In the genomic region with DNA sequence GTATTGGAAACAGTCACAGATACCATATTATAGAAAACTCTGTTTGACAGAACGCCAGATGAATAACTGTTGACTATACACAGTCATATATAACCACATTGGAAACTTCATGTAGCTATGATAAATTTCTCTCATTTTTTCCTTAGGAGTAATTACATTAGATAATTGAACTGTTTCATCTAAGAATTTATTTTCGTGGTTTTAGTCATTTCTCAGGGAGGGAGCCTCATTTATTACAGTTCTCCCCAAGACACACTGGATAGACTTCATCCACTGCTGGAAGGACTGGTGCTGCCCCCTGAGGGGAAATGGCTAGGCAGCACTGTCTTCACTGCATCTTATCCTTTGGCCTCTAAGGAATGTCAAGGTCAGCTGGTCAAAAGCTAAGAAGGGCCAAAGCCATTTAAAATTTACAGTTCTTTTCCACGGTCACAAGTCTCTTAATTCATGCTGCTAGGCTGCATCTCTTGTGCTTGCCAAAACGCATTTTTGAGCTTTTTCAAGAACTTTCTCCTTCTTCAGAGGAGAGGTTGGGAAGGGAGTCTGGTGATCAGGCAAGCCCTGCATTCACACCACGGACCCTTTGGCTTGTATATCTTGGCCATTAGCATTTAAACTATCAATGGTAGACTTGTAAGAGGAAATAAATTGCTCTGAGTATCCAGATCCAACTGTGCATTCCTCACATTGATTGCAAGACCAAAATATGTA, we compare ENCODE assay signal across 10 cellular contexts.
DNase-seq lines count a peak whose midpoint lies in the region; ATAC-seq, FAIRE-seq and TF ChIP-seq lines count a peak whose summit lies in the region.
"Had no signal": no experiment of that assay in that cellular context is flagged by ENCODE, and none has a peak within 500 bp of the region (broad histone marks: within the 10 kb centered on the region; RNA-seq: fewer than 3 reads in every experiment).

No MANE protein-coding gene starts in this region.

- DNase-seq in cardiac muscle cell (ENCODE audit: low read depth in 1 of 2, low spot score in 1 of 2) (peak; percentile 42 to 51), right atrium auricular region (ENCODE audit: low spot score) (no peak), K562 (ENCODE audit: extremely low read depth in 1 of 4, low spot score in 3 of 4) (peak in 1 of 4 experiments; percentile 3), kidney epithelial cell (ENCODE audit: low read depth) (no peak), vagina (ENCODE audit: extremely low spot score in 2 of 2) (no peak), GM10248 (ENCODE audit: extremely low spot score) (no peak)
- DNase-seq: amygdala; stimulated activated naive CD8-positive, alpha-beta T cell treated with anti-CD3 and anti-CD28 coated beads, Interleukin-15, amount 100 ng/mL, for 72 hours had no signal

- in situ Hi-C loops in K562 (cut with MboI), result no loop called here

- POLR2A ChIA-PET in K562 (lab: Yijun Ruan, JAX), result no interaction called here
- POLR2A ChIA-PET in GM10248 (lab: Yijun Ruan, JAX), result no interaction called here

- no peak for FAIRE-seq in K562 (lab: Jason Lieb, UNC)

- no peaks in the 10 kb centered on the region for H3K79me2 ChIP-seq in K562 (ENCODE audit: control insufficient read depth, insufficient read depth, low read length)

- CTCF ChIA-PET in K562 (lab: Yijun Ruan, JAX; ENCODE audit: low intra/inter-chr PET ratio), result no interaction called here
- CTCF ChIA-PET in GM10248 (lab: Yijun Ruan, JAX), result interaction anchor here (1.1 to 1.4 kb wide), 2 partner anchors 14 to 171 kb away, joined by 3 read pairs; no protein-coding TSS in a partner anchor

- H3K27ac ChIP-seq in cardiac muscle cell (peak overlapping the region; percentile 22), right atrium auricular region (peak overlapping the region in 1 of 2 donors; percentile 19), K562 (ENCODE audit: extremely low read depth, low read depth, low read length) (no peak overlapping the region), vagina (peak overlapping the region; percentile 6)

- WGBS in K562 (ENCODE audit: insufficient coverage, low coverage, missing lambda C conversion rate), result 0% methylated on average over 5 of the region's 5 CpGs

- H3K9me3 ChIP-seq in cardiac muscle cell (ENCODE audit: low read depth) (no peaks in the 10 kb centered on the region), right atrium auricular region (no peaks in the 10 kb centered on the region), K562 (replicated peaks; ENCODE audit: control insufficient read depth, insufficient read depth, low read depth, low read length) (no peaks in the 10 kb centered on the region), vagina (no peaks in the 10 kb centered on the region)

- H4K20me1 ChIP-seq in K562 (replicated peaks; ENCODE audit: control insufficient read depth, insufficient read depth, low read length), result no peaks in the 10 kb centered on the region

- TF ChIP-seq POLR2A in K562 (conservative IDR thresholded peaks at IDR 0.05) (no peak), vagina (IDR thresholded peaks at IDR 0.05) (no peak)

- H3K4me1 ChIP-seq in cardiac muscle cell (ENCODE audit: low read depth) (peaks cover 12% of the 10 kb centered on the region), right atrium auricular region (peaks cover 0 to 67% of the 10 kb centered on the region in 2 donors), K562 (replicated peaks in 1 of 2; ENCODE audit: control insufficient read depth in 2 of 2, insufficient read depth in 2 of 2, low read length in 2 of 2) (no peaks in the 10 kb centered on the region), vagina (peaks cover 73% of the 10 kb centered on the region)

- no peak for TF ChIP-seq RAD21 in K562 (CRISPR knock-in tag; conservative IDR thresholded peaks at IDR 0.05 in 1 of 2, IDR thresholded peaks at IDR 0.05 in 1 of 2)

- H3K27me3 ChIP-seq in cardiac muscle cell (no peaks in the 10 kb centered on the region), right atrium auricular region (no peaks in the 10 kb centered on the region), K562 (ENCODE audit: control insufficient read depth in 2 of 2, insufficient read depth in 2 of 2, low read length in 2 of 2) (no peaks in the 10 kb centered on the region; a peak in 1 of 5 replicates), kidney epithelial cell (ENCODE audit: control insufficient read depth, insufficient read depth, low read length) (no peaks in the 10 kb centered on the region), vagina (no peaks in the 10 kb centered on the region)

- intact Hi-C loops in K562 (cut with micrococcal nuclease) (no loop called here), vagina (cut with DNase I) (no loop called here)

- H3K9me1 ChIP-seq in K562 (ENCODE audit: control insufficient read depth, insufficient read depth, low read length), result no peaks in the 10 kb centered on the region

- no peak overlapping the region for H3K4me2 ChIP-seq in K562 (ENCODE audit: insufficient read depth, low read length)

- H3K36me3 ChIP-seq in cardiac muscle cell, result no peaks in the 10 kb centered on the region
- peaks cover 10% of the 10 kb centered on the region for H3K36me3 ChIP-seq in right atrium auricular region
- H3K36me3 ChIP-seq in K562 (ENCODE audit: control insufficient read depth, insufficient read depth, low read length), result no peaks in the 10 kb centered on the region
- no peaks in the 10 kb centered on the region for H3K36me3 ChIP-seq in kidney epithelial cell (ENCODE audit: control insufficient read depth, insufficient read depth, low read length)
- H3K36me3 ChIP-seq in vagina, result peaks cover 0 to 6% of the 10 kb centered on the region in 2 donors

- BruUV-seq in K562 (replicated peaks; lab: Mats Ljungman, UMichigan), result no TSS peak

- H3K9ac ChIP-seq in K562 (ENCODE audit: insufficient read depth in 1 of 2, low read depth in 2 of 2, low read length in 2 of 2), result no peak overlapping the region

- no peak for TF ChIP-seq EP300 in K562 (IDR thresholded peaks at IDR 0.05; ENCODE audit: low read length)

- TF ChIP-seq CTCF in cardiac muscle cell (IDR thresholded peaks at IDR 0.05; ENCODE audit: low read depth, low read length), result peak; percentile 36
- TF ChIP-seq CTCF in right atrium auricular region (IDR thresholded peaks at IDR 0.05), result peak in 1 of 2 donors; percentile 34
- TF ChIP-seq CTCF in K562 (IDR thresholded peaks at IDR 0.05 in 2 of 3, conservative IDR thresholded peaks at IDR 0.05 in 1 of 3; ENCODE audit: insufficient read depth in 2 of 3, low read depth in 1 of 3, low read length in 3 of 3), result no peak
- peak; percentile 19 for TF ChIP-seq CTCF in kidney epithelial cell (IDR thresholded peaks at IDR 0.05; ENCODE audit: insufficient read depth, low read length, poor library complexity, severe bottlenecking)
- TF ChIP-seq CTCF in vagina (IDR thresholded peaks at IDR 0.05), result no peak
- no peak for TF ChIP-seq CTCF in GM10248 (IDR thresholded peaks at IDR 0.05; ENCODE audit: control extremely low read depth, extremely low read depth, low read depth, missing control alignments)

- H2AFZ ChIP-seq in K562 (ENCODE audit: low read depth, low read length), result no peak overlapping the region

- H3K4me3 ChIP-seq in cardiac muscle cell (no peak overlapping the region), right atrium auricular region (no peak overlapping the region), K562 (no peak overlapping the region), kidney epithelial cell (ENCODE audit: low read depth, low read length) (no peak overlapping the region), vagina (no peak overlapping the region)

- ATAC-seq in K562, result 0 out of 3 replicates have a peak, but pooled peaks have one; percentile 40
- ATAC-seq in GM19463 (IDR thresholded peaks at IDR 0.05; ENCODE audit: unreplicated experiment), result no peak
- no peak for ATAC-seq in GM21717 (IDR thresholded peaks at IDR 0.05; ENCODE audit: unreplicated experiment)
- ATAC-seq: stimulated activated naive CD8-positive, alpha-beta T cell treated with anti-CD3 and anti-CD28 coated beads, Interleukin-15, amount 100 ng/mL, for 72 hours had no signal

TF ChIP-seq in K562, 482 proteins besides CTCF, POLR2A, EP300 and RAD21 (continues in another document):
- no peak for TF ChIP-seq HLTF (IDR thresholded peaks at IDR 0.05)
- no peak for TF ChIP-seq TAF9B (IDR thresholded peaks at IDR 0.05; ENCODE audit: partially characterized antibody)
- TF ChIP-seq DDX20 (tag; IDR thresholded peaks at IDR 0.05; ENCODE audit: low read depth), result no peak
- TF ChIP-seq SOX6 (IDR thresholded peaks at IDR 0.05), result no peak
- TF ChIP-seq TAF1 (IDR thresholded peaks at IDR 0.05; ENCODE audit: control insufficient read depth, extremely low read depth, insufficient read depth, low read length, severe bottlenecking), result no peak
- no peak for TF ChIP-seq ETV5 (CRISPR knock-in tag; IDR thresholded peaks at IDR 0.05; ENCODE audit: low read depth)
- no peak for TF ChIP-seq EP400 (IDR thresholded peaks at IDR 0.05)
- TF ChIP-seq ZNF586 (CRISPR knock-in tag; conservative IDR thresholded peaks at IDR 0.05), result no peak
- no peak for TF ChIP-seq MTA3 (IDR thresholded peaks at IDR 0.05; ENCODE audit: borderline replicate concordance)
- TF ChIP-seq, protein P1, sequence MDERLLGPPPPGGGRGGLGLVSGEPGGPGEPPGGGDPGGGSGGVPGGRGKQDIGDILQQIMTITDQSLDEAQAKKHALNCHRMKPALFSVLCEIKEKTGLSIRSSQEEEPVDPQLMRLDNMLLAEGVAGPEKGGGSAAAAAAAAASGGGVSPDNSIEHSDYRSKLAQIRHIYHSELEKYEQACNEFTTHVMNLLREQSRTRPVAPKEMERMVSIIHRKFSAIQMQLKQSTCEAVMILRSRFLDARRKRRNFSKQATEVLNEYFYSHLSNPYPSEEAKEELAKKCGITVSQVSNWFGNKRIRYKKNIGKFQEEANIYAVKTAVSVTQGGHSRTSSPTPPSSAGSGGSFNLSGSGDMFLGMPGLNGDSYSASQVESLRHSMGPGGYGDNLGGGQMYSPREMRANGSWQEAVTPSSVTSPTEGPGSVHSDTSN (CRISPR knock-in tag; IDR thresholded peaks at IDR 0.05; ENCODE audit: low read depth), result no peak
- TF ChIP-seq, protein P1 (tag; conservative IDR thresholded peaks at IDR 0.05; ENCODE audit: low read depth), result no peak

Comparison
In these comparisons a context has a peak if more than half of its experiments do, and no peak if none do; other contexts are left out.
1. DNase-seq: peak in cardiac muscle cell (2 of 2); none in right atrium auricular region (single experiment), kidney epithelial cell (single experiment), vagina (0 of 2) and GM10248 (single experiment).
2. CTCF ChIP-seq: peak in cardiac muscle cell (single experiment) and kidney epithelial cell (single experiment); none in K562 (0 of 3), vagina (0 of 3) and GM10248 (single experiment).